In the genomic region with DNA sequence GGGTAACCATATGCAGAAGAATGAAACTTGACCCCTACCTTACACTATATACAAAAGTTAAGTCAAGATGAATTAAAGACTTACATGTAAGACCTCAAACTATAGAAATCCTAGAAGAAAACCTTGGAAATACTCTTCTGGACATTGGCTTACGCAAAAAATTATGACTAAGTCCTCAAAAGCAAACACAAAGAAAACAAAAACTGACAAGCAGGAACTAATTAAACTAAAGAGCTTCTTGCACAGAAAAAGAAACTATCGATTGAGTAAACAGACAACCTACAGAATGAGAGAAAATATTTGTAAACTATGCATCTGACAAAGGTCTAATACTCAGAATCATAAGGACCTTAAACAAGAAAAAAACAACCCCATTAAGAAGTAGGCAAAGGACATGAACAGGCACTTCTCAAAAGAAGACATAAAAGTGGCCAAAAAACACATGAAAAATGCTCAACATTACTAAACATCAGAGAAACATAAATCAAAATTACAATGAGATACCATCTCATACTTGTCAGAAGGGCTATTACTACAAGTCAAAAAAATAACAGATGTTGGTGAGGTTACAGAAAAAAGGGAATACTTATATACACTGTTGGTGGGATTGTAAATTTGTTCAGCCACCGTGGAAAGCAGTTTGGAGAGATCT, we compare ENCODE assay signal across 22 cellular contexts. TPM values are rescaled to one million over a fixed set of nuclear protein-coding genes. Genes with fewer than 3 reads are reported as not detected.
"Had no signal": no experiment of that assay in that cellular context is flagged by ENCODE, and none has a peak within 500 bp of the region (broad histone marks: within the 10 kb centered on the region; RNA-seq: fewer than 3 reads in every experiment).

No MANE protein-coding gene starts in this region.

- H3K36me3 ChIP-seq: gastrocnemius medialis, left ventricle myocardium inferior, neutrophil, ovary, prostate gland, right atrium auricular region, thyroid gland had no signal

- H3K4me1 Mint-ChIP-seq: activated T-helper 17 cell treated with anti-CD3 and anti-CD28 coated beads, Interleukin-2, amount 50 U/mL, for 72 hours; mesothelial cell of epicardium; nephron had no signal

- FAIRE-seq: astrocyte had no signal

- H3K27ac Mint-ChIP-seq: activated CD8-positive, alpha-beta T cell treated with anti-CD3 and anti-CD28 coated beads, Interleukin-2, amount 10 ng/mL, durations not matched to agents 7 days and 5 days; activated naive CD4-positive, alpha-beta T cell treated with anti-CD3 and anti-CD28 coated beads, Interleukin-2, amount 50 U/mL, for 72 hours; activated T-helper 17 cell treated with anti-CD3 and anti-CD28 coated beads, Interleukin-2, amount 50 U/mL, for 72 hours; mesothelial cell of epicardium; nephron; stimulated activated naive CD8-positive, alpha-beta T cell treated with anti-CD3 and anti-CD28 coated beads, Interleukin-15, Interleukin-2, amounts not matched to agents 100 ng/mL and 50 ng/mL, for 24 hours had no signal

- ATAC-seq: activated CD8-positive, alpha-beta T cell treated with anti-CD3 and anti-CD28 coated beads, Interleukin-2, amount 10 ng/mL, durations not matched to agents 7 days and 5 days; activated naive CD4-positive, alpha-beta T cell treated with anti-CD3 and anti-CD28 coated beads, Interleukin-2, amount 50 U/mL, for 72 hours; activated T-helper 17 cell treated with anti-CD3 and anti-CD28 coated beads, Interleukin-2, amount 50 U/mL, for 72 hours; gastrocnemius medialis had no signal

- H3K27me3 Mint-ChIP-seq: activated T-helper 17 cell treated with anti-CD3 and anti-CD28 coated beads, Interleukin-2, amount 50 U/mL, for 72 hours; stimulated activated naive CD8-positive, alpha-beta T cell treated with anti-CD3 and anti-CD28 coated beads, Interleukin-15, Interleukin-2, amounts not matched to agents 100 ng/mL and 50 ng/mL, for 24 hours had no signal

- H3K27ac ChIP-seq: coronary artery, gastrocnemius medialis, left ventricle myocardium inferior, neutrophil, ovary, prostate gland, right atrium auricular region, thyroid gland had no signal

- H3K9me3 ChIP-seq: gastrocnemius medialis, neutrophil, ovary, prostate gland, right atrium auricular region, thyroid gland had no signal

- H3K9me3 Mint-ChIP-seq: activated naive CD4-positive, alpha-beta T cell treated with anti-CD3 and anti-CD28 coated beads, Interleukin-2, amount 50 U/mL, for 72 hours; activated T-helper 17 cell treated with anti-CD3 and anti-CD28 coated beads, Interleukin-2, amount 50 U/mL, for 72 hours; stimulated activated naive CD8-positive, alpha-beta T cell treated with anti-CD3 and anti-CD28 coated beads, Interleukin-15, Interleukin-2, amounts not matched to agents 100 ng/mL and 50 ng/mL, for 24 hours had no signal

- H3K27me3 ChIP-seq: gastrocnemius medialis, neutrophil, ovary, right atrium auricular region, thyroid gland had no signal

- H3K4me3 ChIP-seq: coronary artery, gastrocnemius medialis, left ventricle myocardium inferior, ovary, prostate gland, right atrium auricular region, thyroid gland had no signal

- DNase-seq: activated CD4-positive, alpha-beta T cell treated with anti-CD3 and anti-CD28 coated beads for 1 hour; activated CD4-positive, alpha-beta T cell treated with anti-CD3 and anti-CD28 coated beads, Interleukin-2, amount 50 U/mL, for 1 hour; activated CD8-positive, alpha-beta T cell treated with anti-CD3 and anti-CD28 coated beads, Interleukin-2, amount 10 ng/mL, durations not matched to agents 7 days and 5 days; cerebellar nuclear complex; gastrocnemius medialis; hippocampal formation; left ventricle myocardium inferior; ovary; stimulated activated CD4-positive, alpha-beta T cell treated with anti-CD3 and anti-CD28 coated beads, Interleukin-4, amount 100 ng/mL, for 24 hours; substantia nigra; T-helper 9 cell; thyroid gland had no signal

- H3K4me3 Mint-ChIP-seq: activated CD8-positive, alpha-beta T cell treated with anti-CD3 and anti-CD28 coated beads, Interleukin-2, amount 10 ng/mL, durations not matched to agents 7 days and 5 days; activated T-helper 17 cell treated with anti-CD3 and anti-CD28 coated beads, Interleukin-2, amount 50 U/mL, for 72 hours; mesothelial cell of epicardium; nephron; stimulated activated naive CD8-positive, alpha-beta T cell treated with anti-CD3 and anti-CD28 coated beads, Interleukin-15, Interleukin-2, amounts not matched to agents 100 ng/mL and 50 ng/mL, for 24 hours had no signal

- H3K4me1 ChIP-seq: gastrocnemius medialis, left ventricle myocardium inferior, prostate gland, right atrium auricular region, thyroid gland had no signal

- H3K36me3 Mint-ChIP-seq: mesothelial cell of epicardium had no signal

RNA-seq across cellular contexts. Expression of a gene that starts 37.0 kb away (rescaled TPM):
- total RNA-seq: gastrocnemius medialis had no signal
